ENCODE assay signal across 9 cellular contexts in the genomic region with DNA sequence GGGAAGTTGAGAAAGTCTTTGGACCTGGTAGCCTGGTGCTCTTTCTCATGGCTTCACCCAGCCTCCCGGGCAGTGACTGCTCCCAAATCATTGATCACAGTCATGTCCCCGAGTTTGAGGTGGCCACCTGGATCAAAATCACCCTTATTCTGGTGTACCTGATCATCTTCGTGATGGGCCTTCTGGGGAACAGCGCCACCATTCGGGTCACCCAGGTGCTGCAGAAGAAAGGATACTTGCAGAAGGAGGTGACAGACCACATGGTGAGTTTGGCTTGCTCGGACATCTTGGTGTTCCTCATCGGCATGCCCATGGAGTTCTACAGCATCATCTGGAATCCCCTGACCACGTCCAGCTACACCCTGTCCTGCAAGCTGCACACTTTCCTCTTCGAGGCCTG. TPM values are rescaled to one million over a fixed set of nuclear protein-coding genes. Genes with fewer than 3 reads are reported as not detected.
A peak's percentile ranks its signal among the peaks of the same experiment; 100 is the strongest.
DNase-seq lines count a peak whose midpoint lies in the region; ATAC-seq, FAIRE-seq and TF ChIP-seq lines count a peak whose summit lies in the region.
"Had no signal": no experiment of that assay in that cellular context is flagged by ENCODE, and none has a peak within 500 bp of the region (broad histone marks: within the 10 kb centered on the region; RNA-seq: fewer than 3 reads in every experiment).

No MANE protein-coding gene starts in this region.

- H3K9me3 Mint-ChIP-seq in type B pancreatic cell = no peaks in the 10 kb centered on the region

- TF ChIP-seq CTCF in bronchial epithelial cell (IDR thresholded peaks at IDR 0.05; ENCODE audit: insufficient read depth, low read length, severe bottlenecking) = no peak
- peak in 2 of 4 donors; percentile 13 to 20 for TF ChIP-seq CTCF in right lobe of liver (IDR thresholded peaks at IDR 0.05)
- no peak for TF ChIP-seq CTCF in type B pancreatic cell (conservative IDR thresholded peaks at IDR 0.05)

- H3K4me1 ChIP-seq in right lobe of liver = peaks cover 0 to 36% (median 5%) of the 10 kb centered on the region in 4 donors

- H3K27me3 Mint-ChIP-seq in type B pancreatic cell = peaks cover 12% of the 10 kb centered on the region

- H3K4me1 Mint-ChIP-seq in type B pancreatic cell (ENCODE audit: unreplicated experiment) = peaks cover 22% of the 10 kb centered on the region

- peak overlapping the region; percentile 96 for H3K27ac Mint-ChIP-seq in type B pancreatic cell

- peak overlapping the region; percentile 54 for H3K4me3 ChIP-seq in MG63
- H3K4me3 ChIP-seq in bronchial epithelial cell (ENCODE audit: low read depth, low read length) = peak overlapping the region; percentile 20
- H3K4me3 ChIP-seq in right lobe of liver = peak overlapping the region; percentile 59 to 71 (median 63)

- TF ChIP-seq POLR2A in right lobe of liver (IDR thresholded peaks at IDR 0.05) = no peak

- peak overlapping the region in 2 of 3 donors; percentile 5 to 77 for H3K27ac ChIP-seq in right lobe of liver

- 80% methylated on average over 1 of the region's 9 CpGs for WGBS in right lobe of liver (ENCODE audit: insufficient coverage, low coverage, low lambda C conversion rate, missing lambda C conversion rate)

- H3K36me3 Mint-ChIP-seq in type B pancreatic cell = no peaks in the 10 kb centered on the region

- intact Hi-C loops in right lobe of liver (cut with DNase I) = no loop called here

- DNase-seq in MG63 (no peak), bronchial epithelial cell (ENCODE audit: low read depth) (no peak), right lobe of liver (no peak), type B pancreatic cell (ENCODE audit: extremely low spot score, unreplicated experiment) (no peak), NCI-H2196 (lab: John Stamatoyannopoulos, UW; ENCODE audit: unreplicated experiment) (no peak), NCI-H2107 (lab: John Stamatoyannopoulos, UW) (no peak)
- DNase-seq: activated CD4-positive, CD25-positive, alpha-beta regulatory T cell; activated naive CD4-positive, alpha-beta T cell treated with anti-CD3 and anti-CD28 coated beads, Interleukin-2, amount 50 U/mL, for 16 hours had no signal

- no peaks in the 10 kb centered on the region for H3K27me3 ChIP-seq in MG63
- H3K27me3 ChIP-seq in bronchial epithelial cell (ENCODE audit: control insufficient read depth, insufficient read depth, low read length) = no peaks in the 10 kb centered on the region
- no peaks in the 10 kb centered on the region for H3K27me3 ChIP-seq in right lobe of liver

- H3K9me3 ChIP-seq in MG63 (no peaks in the 10 kb centered on the region), right lobe of liver (no peaks in the 10 kb centered on the region)

- H3K4me3 Mint-ChIP-seq in type B pancreatic cell = peak overlapping the region; percentile 88

- H3K36me3 ChIP-seq in MG63 = no peaks in the 10 kb centered on the region; the same call in 1 of the 2 replicates
- no peaks in the 10 kb centered on the region for H3K36me3 ChIP-seq in bronchial epithelial cell (ENCODE audit: control insufficient read depth, insufficient read depth, low read length)
- H3K36me3 ChIP-seq in right lobe of liver = no peaks in the 10 kb centered on the region

- ATAC-seq in right lobe of liver (peak; percentile 4 to 21 (median 12)), GM18868 (IDR thresholded peaks at IDR 0.05; ENCODE audit: unreplicated experiment) (no peak)

- peak; percentile 40 for FAIRE-seq in bronchial epithelial cell (lab: Jason Lieb, UNC)

RNA-seq across cellular contexts. Expression of a gene that starts 0.4 kb away (rescaled TPM):
- 0.95 and 3.1 TPM in 2 replicates for total RNA-seq in MG63 (2014; rRNA removed; shearing (Covaris generic); ENCODE audit: low replicate concordance)
- total RNA-seq in bronchial epithelial cell (7.1 and 10.0 TPM in 2 replicates), right lobe of liver (1 to 10 TPM; 3.6 to 9.1 (median 6.0) TPM), type B pancreatic cell (ENCODE audit: low replicate concordance) (4.1 and 13.3 TPM in 2 replicates)
